1 cellular context compared by ENCODE assay signal in the genomic region with DNA sequence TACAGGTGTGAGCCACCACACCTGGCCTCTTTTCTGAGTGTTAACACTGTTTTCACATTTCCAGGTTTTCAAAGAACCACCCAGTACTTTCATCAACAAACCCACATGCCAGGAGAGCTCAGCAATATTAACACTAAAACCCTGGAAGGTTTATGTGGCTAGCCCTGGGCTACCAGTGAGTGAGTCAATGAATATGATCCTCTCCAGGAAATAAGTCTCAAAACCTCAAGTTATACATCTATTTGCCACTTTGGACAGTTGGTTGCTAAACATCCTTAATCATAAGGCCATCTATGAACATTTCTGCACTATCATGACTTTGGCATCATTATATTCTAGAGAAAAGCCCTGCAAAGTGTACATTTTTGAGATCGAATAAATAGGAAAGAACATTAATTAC.
TF ChIP-seq lines count a peak whose summit lies in the region.

No MANE protein-coding gene starts in this region.

TF ChIP-seq in HEK293, 187 proteins besides CTCF, POLR2A, EP300 and RAD21 (continued from another document):
- TF ChIP-seq YY2 (tag by site-specific recombination; IDR thresholded peaks at IDR 0.05), result no peak
- no peak for TF ChIP-seq ZNF580 (tag by site-specific recombination; IDR thresholded peaks at IDR 0.05)
- TF ChIP-seq, protein P1, sequence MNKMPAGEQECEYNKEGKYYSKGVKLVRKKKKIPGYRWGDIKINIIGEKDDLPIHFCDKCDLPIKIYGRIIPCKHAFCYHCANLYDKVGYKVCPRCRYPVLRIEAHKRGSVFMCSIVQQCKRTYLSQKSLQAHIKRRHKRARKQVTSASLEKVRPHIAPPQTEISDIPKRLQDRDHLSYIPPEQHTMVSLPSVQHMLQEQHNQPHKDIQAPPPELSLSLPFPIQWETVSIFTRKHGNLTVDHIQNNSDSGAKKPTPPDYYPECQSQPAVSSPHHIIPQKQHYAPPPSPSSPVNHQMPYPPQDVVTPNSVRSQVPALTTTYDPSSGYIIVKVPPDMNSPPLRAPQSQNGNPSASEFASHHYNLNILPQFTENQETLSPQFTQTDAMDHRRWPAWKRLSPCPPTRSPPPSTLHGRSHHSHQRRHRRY (tag by site-specific recombination; IDR thresholded peaks at IDR 0.05), result no peak
- no peak for TF ChIP-seq ZNF501 (tag by site-specific recombination; IDR thresholded peaks at IDR 0.05)
- no peak for TF ChIP-seq ZBTB44 (tag by site-specific recombination; IDR thresholded peaks at IDR 0.05)
- TF ChIP-seq FEZF1 (tag by site-specific recombination; IDR thresholded peaks at IDR 0.05), result no peak
- no peak for TF ChIP-seq ZNF211 (tag by site-specific recombination; IDR thresholded peaks at IDR 0.05; ENCODE audit: low read depth)
- TF ChIP-seq ZNF843 (tag by site-specific recombination; IDR thresholded peaks at IDR 0.05), result no peak
- TF ChIP-seq ZNF248 (tag by site-specific recombination; IDR thresholded peaks at IDR 0.05), result no peak
- TF ChIP-seq ZNF114 (tag by site-specific recombination; IDR thresholded peaks at IDR 0.05), result no peak
- TF ChIP-seq ZNF324 (tag by site-specific recombination; IDR thresholded peaks at IDR 0.05), result no peak
- no peak for TF ChIP-seq GFI1B (tag by site-specific recombination; IDR thresholded peaks at IDR 0.05)
- no peak for TF ChIP-seq ZNF707 (tag by site-specific recombination; IDR thresholded peaks at IDR 0.05)
